In genomic region chr6:102571236-102571908, GRCh38 we compare ENCODE assay signal across 1 cellular context.
TF ChIP-seq lines count a peak whose summit lies in the region.

No MANE protein-coding gene starts in this region.

TF ChIP-seq in H1, 55 proteins besides CTCF, POLR2A, EP300 and RAD21 (continued from another document):
- TF ChIP-seq KDM4A (IDR thresholded peaks at IDR 0.05; ENCODE audit: low read depth, low read length, severe bottlenecking) (no peak), CEBPB (IDR thresholded peaks at IDR 0.05; ENCODE audit: low read depth, low read length) (no peak), GABPA (IDR thresholded peaks at IDR 0.05; ENCODE audit: borderline replicate concordance, insufficient read depth, low read length) (no peak), YY1 (IDR thresholded peaks at IDR 0.05; ENCODE audit: low read depth, low read length) (no peak), TAF7 (optimal IDR thresholded peaks at IDR 0.05; ENCODE audit: borderline replicate concordance, low read depth, low read length) (no peak), SIRT6 (IDR thresholded peaks at IDR 0.05; ENCODE audit: low read length) (no peak), KDM1A (IDR thresholded peaks at IDR 0.05; ENCODE audit: borderline replicate concordance, low read length) (no peak)
TF ChIP-seq in H1: peak in this region for 0.
